1 cellular context compared by ENCODE assay signal in the genomic region with DNA sequence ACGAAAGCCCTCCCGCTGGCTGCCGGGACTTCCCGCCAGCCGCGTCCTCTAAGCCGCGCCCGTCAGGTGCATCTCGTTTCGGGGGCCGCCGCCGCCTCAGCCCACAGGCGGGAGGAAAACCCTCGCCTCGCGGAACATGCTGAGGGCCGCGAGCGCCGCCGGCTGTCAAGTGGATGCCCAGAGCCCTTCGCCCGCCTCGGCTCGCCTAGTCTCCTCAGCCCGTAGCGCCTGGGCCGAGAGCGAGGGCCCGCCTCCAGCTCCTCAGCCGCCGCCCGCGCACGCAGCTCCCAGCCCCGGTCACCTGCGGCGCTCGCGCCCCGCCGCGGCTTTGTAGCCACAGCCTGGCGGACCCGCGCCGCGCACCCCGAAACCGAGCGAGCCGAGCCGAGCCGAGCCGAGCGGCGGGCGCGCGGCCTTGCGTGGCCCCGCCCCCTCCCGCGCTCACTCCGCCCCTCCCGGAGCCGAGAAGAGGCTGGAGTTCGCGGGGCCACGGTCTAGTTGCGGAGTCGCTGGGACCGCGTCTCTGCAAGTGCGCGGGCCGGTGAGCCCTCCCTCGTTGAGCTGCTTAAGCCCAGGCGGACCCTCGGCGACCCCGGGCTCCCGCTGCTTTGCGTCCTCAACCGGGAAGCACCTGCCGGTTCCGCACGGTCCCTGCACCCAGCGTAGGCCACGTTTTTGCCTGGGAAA.
TF ChIP-seq lines count a peak whose summit lies in the region.

A gene (minus strand): TSS at position 382 of the 687 bp plus-strand sequence. CDS start 450 bp downstream, outside the sequence.

TF ChIP-seq in HepG2, 621 proteins besides CTCF, POLR2A, EP300 and RAD21 (continued from another document and continues in another):
- TF ChIP-seq, protein P1, sequence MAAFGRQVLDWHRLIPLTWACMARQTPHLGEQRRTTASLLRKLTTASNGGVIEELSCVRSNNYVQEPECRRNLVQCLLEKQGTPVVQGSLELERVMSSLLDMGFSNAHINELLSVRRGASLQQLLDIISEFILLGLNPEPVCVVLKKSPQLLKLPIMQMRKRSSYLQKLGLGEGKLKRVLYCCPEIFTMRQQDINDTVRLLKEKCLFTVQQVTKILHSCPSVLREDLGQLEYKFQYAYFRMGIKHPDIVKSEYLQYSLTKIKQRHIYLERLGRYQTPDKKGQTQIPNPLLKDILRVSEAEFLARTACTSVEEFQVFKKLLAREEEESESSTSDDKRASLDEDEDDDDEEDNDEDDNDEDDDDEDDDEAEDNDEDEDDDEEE (CRISPR knock-in tag; IDR thresholded peaks at IDR 0.05): no peak
- 0 out of 2 replicates have a peak, but pooled peaks have one; percentile 40 for TF ChIP-seq NRL (CRISPR knock-in tag; IDR thresholded peaks at IDR 0.05; ENCODE audit: borderline replicate concordance)
- no peak for TF ChIP-seq CEBPG (CRISPR knock-in tag; IDR thresholded peaks at IDR 0.05)
- TF ChIP-seq ZKSCAN1 (IDR thresholded peaks at IDR 0.05; ENCODE audit: low read length): no peak
- peak; percentile 19; the same call in 1 of the 2 replicates for TF ChIP-seq MED1 (CRISPR knock-in tag; IDR thresholded peaks at IDR 0.05)
- TF ChIP-seq TMF1 (CRISPR knock-in tag; IDR thresholded peaks at IDR 0.05; ENCODE audit: low read depth): 0 out of 2 replicates have a peak, but pooled peaks have one; percentile 28
- TF ChIP-seq KDM3A (CRISPR knock-in tag; IDR thresholded peaks at IDR 0.05; ENCODE audit: low read depth): 0 out of 2 replicates have a peak, but pooled peaks have one; percentile 27
- TF ChIP-seq ATAD3A (CRISPR knock-in tag; IDR thresholded peaks at IDR 0.05): no peak
- TF ChIP-seq SKI (IDR thresholded peaks at IDR 0.05; ENCODE audit: partially characterized antibody): peak; percentile 36
- TF ChIP-seq ZFX (CRISPR knock-in tag; IDR thresholded peaks at IDR 0.05; ENCODE audit: low read depth): peak; percentile 42; the same call in 1 of the 2 replicates
- peak; percentile 94 for TF ChIP-seq RNF2 (conservative IDR thresholded peaks at IDR 0.05; ENCODE audit: low read depth)
- TF ChIP-seq REPIN1 (CRISPR knock-in tag; IDR thresholded peaks at IDR 0.05; ENCODE audit: borderline replicate concordance, low read depth): peak; percentile 64
- no peak for TF ChIP-seq ZNF775 (CRISPR knock-in tag; IDR thresholded peaks at IDR 0.05; ENCODE audit: borderline replicate concordance)
- TF ChIP-seq, protein P2, sequence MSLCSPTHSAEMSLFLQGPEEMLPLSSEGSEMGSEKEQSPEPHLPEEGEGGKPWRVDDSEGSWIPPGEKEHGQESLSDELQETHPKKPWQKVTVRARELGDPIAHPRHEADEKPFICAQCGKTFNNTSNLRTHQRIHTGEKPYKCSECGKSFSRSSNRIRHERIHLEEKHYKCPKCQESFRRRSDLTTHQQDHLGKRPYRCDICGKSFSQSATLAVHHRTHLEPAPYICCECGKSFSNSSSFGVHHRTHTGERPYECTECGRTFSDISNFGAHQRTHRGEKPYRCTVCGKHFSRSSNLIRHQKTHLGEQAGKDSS (CRISPR knock-in tag; IDR thresholded peaks at IDR 0.05; ENCODE audit: borderline replicate concordance, low read depth): 0 out of 2 replicates have a peak, but pooled peaks have one; percentile 25
- TF ChIP-seq ADNP (CRISPR knock-in tag; IDR thresholded peaks at IDR 0.05): no peak
- TF ChIP-seq, protein P3, sequence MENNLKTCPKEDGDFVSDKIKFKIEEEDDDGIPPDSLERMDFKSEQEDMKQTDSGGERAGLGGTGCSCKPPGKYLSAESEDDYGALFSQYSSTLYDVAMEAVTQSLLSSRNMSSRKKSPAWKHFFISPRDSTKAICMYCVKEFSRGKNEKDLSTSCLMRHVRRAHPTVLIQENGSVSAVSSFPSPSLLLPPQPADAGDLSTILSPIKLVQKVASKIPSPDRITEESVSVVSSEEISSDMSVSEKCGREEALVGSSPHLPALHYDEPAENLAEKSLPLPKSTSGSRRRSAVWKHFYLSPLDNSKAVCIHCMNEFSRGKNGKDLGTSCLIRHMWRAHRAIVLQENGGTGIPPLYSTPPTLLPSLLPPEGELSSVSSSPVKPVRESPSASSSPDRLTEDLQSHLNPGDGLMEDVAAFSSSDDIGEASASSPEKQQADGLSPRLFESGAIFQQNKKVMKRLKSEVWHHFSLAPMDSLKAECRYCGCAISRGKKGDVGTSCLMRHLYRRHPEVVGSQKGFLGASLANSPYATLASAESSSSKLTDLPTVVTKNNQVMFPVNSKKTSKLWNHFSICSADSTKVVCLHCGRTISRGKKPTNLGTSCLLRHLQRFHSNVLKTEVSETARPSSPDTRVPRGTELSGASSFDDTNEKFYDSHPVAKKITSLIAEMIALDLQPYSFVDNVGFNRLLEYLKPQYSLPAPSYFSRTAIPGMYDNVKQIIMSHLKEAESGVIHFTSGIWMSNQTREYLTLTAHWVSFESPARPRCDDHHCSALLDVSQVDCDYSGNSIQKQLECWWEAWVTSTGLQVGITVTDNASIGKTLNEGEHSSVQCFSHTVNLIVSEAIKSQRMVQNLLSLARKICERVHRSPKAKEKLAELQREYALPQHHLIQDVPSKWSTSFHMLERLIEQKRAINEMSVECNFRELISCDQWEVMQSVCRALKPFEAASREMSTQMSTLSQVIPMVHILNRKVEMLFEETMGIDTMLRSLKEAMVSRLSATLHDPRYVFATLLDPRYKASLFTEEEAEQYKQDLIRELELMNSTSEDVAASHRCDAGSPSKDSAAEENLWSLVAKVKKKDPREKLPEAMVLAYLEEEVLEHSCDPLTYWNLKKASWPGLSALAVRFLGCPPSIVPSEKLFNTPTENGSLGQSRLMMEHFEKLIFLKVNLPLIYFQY (CRISPR knock-in tag; IDR thresholded peaks at IDR 0.05; ENCODE audit: borderline replicate concordance): peak; percentile 71
- peak; percentile 2; the same call in 1 of the 2 replicates for TF ChIP-seq GABPB1 (CRISPR knock-in tag; IDR thresholded peaks at IDR 0.05)
- TF ChIP-seq, protein P4, sequence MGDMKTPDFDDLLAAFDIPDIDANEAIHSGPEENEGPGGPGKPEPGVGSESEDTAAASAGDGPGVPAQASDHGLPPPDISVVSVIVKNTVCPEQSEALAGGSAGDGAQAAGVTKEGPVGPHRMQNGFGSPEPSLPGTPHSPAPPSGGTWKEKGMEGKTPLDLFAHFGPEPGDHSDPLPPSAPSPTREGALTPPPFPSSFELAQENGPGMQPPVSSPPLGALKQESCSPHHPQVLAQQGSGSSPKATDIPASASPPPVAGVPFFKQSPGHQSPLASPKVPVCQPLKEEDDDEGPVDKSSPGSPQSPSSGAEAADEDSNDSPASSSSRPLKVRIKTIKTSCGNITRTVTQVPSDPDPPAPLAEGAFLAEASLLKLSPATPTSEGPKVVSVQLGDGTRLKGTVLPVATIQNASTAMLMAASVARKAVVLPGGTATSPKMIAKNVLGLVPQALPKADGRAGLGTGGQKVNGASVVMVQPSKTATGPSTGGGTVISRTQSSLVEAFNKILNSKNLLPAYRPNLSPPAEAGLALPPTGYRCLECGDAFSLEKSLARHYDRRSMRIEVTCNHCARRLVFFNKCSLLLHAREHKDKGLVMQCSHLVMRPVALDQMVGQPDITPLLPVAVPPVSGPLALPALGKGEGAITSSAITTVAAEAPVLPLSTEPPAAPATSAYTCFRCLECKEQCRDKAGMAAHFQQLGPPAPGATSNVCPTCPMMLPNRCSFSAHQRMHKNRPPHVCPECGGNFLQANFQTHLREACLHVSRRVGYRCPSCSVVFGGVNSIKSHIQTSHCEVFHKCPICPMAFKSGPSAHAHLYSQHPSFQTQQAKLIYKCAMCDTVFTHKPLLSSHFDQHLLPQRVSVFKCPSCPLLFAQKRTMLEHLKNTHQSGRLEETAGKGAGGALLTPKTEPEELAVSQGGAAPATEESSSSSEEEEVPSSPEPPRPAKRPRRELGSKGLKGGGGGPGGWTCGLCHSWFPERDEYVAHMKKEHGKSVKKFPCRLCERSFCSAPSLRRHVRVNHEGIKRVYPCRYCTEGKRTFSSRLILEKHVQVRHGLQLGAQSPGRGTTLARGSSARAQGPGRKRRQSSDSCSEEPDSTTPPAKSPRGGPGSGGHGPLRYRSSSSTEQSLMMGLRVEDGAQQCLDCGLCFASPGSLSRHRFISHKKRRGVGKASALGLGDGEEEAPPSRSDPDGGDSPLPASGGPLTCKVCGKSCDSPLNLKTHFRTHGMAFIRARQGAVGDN (CRISPR knock-in tag; IDR thresholded peaks at IDR 0.05): peak; percentile 65
- no peak for TF ChIP-seq ZNF839 (CRISPR knock-in tag; IDR thresholded peaks at IDR 0.05; ENCODE audit: borderline replicate concordance)
- no peak for TF ChIP-seq TCF7L2 (IDR thresholded peaks at IDR 0.05; ENCODE audit: low read depth, low read length)
- no peak for TF ChIP-seq ATM (IDR thresholded peaks at IDR 0.05; ENCODE audit: borderline replicate concordance)
- TF ChIP-seq, protein P5, sequence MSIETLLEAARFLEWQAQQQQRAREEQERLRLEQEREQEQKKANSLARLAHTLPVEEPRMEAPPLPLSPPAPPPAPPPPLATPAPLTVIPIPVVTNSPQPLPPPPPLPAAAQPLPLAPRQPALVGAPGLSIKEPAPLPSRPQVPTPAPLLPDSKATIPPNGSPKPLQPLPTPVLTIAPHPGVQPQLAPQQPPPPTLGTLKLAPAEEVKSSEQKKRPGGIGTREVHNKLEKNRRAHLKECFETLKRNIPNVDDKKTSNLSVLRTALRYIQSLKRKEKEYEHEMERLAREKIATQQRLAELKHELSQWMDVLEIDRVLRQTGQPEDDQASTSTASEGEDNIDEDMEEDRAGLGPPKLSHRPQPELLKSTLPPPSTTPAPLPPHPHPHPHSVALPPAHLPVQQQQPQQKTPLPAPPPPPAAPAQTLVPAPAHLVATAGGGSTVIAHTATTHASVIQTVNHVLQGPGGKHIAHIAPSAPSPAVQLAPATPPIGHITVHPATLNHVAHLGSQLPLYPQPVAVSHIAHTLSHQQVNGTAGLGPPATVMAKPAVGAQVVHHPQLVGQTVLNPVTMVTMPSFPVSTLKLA (IDR thresholded peaks at IDR 0.05): no peak
- TF ChIP-seq, protein P6, sequence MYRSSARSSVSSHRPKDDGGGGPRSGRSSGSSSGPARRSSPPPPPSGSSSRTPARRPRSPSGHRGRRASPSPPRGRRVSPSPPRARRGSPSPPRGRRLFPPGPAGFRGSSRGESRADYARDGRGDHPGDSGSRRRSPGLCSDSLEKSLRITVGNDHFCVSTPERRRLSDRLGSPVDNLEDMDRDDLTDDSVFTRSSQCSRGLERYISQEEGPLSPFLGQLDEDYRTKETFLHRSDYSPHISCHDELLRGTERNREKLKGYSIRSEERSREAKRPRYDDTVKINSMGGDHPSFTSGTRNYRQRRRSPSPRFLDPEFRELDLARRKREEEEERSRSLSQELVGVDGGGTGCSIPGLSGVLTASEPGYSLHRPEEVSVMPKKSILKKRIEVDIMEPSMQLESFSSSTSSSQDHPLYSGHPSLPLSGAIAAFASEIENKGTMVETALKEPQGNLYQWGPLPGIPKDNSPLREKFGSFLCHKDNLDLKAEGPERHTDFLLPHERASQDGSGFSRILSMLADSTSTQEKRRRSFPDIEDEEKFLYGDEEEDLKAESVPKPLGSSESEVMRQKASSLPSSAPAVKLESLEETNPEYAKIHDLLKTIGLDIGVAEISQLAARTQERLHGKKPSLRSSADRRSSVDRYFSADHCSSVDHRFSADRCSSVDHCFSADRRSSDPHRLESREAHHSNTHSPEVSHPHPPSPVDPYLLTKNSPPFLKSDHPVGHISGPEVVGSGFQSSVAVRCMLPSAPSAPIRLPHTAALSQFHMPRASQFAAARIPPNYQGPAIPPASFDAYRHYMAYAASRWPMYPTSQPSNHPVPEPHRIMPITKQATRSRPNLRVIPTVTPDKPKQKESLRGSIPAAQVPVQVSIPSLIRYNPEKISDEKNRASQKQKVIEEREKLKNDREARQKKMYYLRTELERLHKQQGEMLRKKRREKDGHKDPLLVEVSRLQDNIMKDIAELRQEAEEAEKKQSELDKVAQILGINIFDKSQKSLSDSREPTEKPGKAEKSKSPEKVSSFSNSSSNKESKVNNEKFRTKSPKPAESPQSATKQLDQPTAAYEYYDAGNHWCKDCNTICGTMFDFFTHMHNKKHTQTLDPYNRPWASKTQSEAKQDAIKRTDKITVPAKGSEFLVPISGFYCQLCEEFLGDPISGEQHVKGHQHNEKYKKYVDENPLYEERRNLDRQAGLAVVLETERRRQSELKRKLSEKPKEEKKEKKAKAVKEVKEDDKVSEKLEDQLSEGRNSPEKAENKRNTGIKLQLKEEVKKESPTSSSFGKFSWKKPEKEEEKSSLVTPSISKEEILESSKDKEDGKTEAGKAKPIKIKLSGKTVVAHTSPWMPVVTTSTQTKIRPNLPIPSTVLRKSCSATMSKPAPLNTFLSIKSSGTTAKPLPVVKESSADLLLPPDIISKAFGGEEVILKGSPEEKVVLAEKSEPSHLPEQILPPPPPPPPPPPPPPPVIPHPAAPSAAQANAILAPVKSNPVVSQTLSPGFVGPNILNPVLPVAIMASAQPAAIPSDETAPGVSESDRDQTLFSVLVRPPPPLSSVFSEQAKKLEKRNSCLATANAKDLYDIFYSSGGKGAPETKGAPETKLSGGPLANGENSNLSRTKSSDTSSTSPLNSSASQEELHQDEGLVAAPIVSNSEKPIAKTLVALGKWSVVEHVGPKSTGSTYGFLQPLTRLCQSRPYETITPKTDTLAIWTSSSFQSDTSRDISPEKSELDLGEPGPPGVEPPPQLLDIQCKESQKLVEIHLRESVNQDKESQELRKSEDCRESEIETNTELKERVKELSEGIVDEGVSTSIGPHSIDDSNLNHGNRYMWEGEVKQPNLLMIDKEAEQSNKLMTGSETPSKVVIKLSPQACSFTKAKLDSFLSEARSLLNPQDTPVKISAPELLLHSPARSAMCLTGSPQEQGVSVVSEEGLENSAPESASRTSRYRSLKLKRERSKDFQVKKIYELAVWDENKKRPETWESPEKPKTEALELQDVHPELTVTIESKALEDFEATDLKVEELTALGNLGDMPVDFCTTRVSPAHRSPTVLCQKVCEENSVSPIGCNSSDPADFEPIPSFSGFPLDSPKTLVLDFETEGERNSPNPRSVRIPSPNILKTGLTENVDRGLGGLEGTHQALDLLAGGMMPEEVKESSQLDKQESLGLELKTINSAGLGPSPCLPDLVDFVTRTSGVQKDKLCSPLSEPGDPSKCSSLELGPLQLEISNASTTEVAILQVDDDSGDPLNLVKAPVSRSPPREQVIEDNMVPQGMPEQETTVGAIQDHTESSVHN (CRISPR knock-in tag; IDR thresholded peaks at IDR 0.05): no peak
- no peak for TF ChIP-seq ZNF12 (CRISPR knock-in tag; IDR thresholded peaks at IDR 0.05)
- peak; percentile 31; the same call in 1 of the 2 replicates for TF ChIP-seq ARNT2 (CRISPR knock-in tag; IDR thresholded peaks at IDR 0.05; ENCODE audit: low read depth)
- TF ChIP-seq, protein P7, sequence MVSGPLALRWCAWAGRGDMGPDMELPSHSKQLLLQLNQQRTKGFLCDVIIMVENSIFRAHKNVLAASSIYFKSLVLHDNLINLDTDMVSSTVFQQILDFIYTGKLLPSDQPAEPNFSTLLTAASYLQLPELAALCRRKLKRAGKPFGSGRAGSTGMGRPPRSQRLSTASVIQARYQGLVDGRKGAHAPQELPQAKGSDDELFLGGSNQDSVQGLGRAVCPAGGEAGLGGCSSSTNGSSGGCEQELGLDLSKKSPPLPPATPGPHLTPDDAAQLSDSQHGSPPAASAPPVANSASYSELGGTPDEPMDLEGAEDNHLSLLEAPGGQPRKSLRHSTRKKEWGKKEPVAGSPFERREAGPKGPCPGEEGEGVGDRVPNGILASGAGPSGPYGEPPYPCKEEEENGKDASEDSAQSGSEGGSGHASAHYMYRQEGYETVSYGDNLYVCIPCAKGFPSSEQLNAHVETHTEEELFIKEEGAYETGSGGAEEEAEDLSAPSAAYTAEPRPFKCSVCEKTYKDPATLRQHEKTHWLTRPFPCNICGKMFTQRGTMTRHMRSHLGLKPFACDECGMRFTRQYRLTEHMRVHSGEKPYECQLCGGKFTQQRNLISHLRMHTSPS (CRISPR knock-in tag; IDR thresholded peaks at IDR 0.05; ENCODE audit: low read depth): no peak
- peak; percentile 64; the same call in 1 of the 2 replicates for TF ChIP-seq MTF2 (CRISPR knock-in tag; IDR thresholded peaks at IDR 0.05; ENCODE audit: borderline replicate concordance)
- no peak for TF ChIP-seq PITX1 (CRISPR knock-in tag; IDR thresholded peaks at IDR 0.05)
- no peak for TF ChIP-seq RBFOX2 (IDR thresholded peaks at IDR 0.05; ENCODE audit: low read depth, low read length)
